ENCODE assay signal across 8 cellular contexts in genomic region chr12:128823216-128823915, GRCh38. TPM values are rescaled to one million over a fixed set of nuclear protein-coding genes. Genes with fewer than 3 reads are reported as not detected.
A peak's percentile ranks its signal among the peaks of the same experiment; 100 is the strongest.
DNase-seq lines count a peak whose midpoint lies in the region; ATAC-seq and TF ChIP-seq lines count a peak whose summit lies in the region.

No MANE protein-coding gene starts in this region.

- no peaks in the 10 kb centered on the region for H3K27me3 ChIP-seq in neural progenitor cell

- TF ChIP-seq CTCF in neural progenitor cell (IDR thresholded peaks at IDR 0.05) = no peak

- peaks cover 13% of the 10 kb centered on the region for H3K36me3 Mint-ChIP-seq in neural progenitor cell

- H3K27me3 Mint-ChIP-seq in neural progenitor cell (ENCODE audit: insufficient read depth, low read depth) = no peaks in the 10 kb centered on the region

- DNase-seq in ELR (ENCODE audit: low read depth) = peak; percentile 38
- peak; percentile 54 for DNase-seq in UCSD-AML1 (lab: John Stamatoyannopoulos, UW; ENCODE audit: unreplicated experiment)
- no peak for DNase-seq in neural progenitor cell (ENCODE audit: low spot score)
- no peak for DNase-seq in AG08396 (ENCODE audit: low spot score)

- peak overlapping the region; percentile 72 for H2AFZ ChIP-seq in neural progenitor cell (replicated peaks)

- H3K4me2 ChIP-seq in neural progenitor cell = peak overlapping the region; percentile 95

- H3K27ac Mint-ChIP-seq in neural progenitor cell = no peak overlapping the region

- H3K4me1 Mint-ChIP-seq in neural progenitor cell = peaks cover 35% of the 10 kb centered on the region

- no peaks in the 10 kb centered on the region for H3K36me3 ChIP-seq in neural progenitor cell

- peaks cover 51% of the 10 kb centered on the region for H3K79me2 ChIP-seq in neural progenitor cell (ENCODE audit: low read depth)

- H3F3A ChIP-seq in neural progenitor cell (ENCODE audit: low read depth) = peaks cover 23% of the 10 kb centered on the region

- no peak overlapping the region for H3K27ac ChIP-seq in neural progenitor cell

- H3K4me3 ChIP-seq in neural progenitor cell = peak overlapping the region; percentile 86

- peak overlapping the region; percentile 91 for H3K4me3 Mint-ChIP-seq in neural progenitor cell

- H4K20me1 ChIP-seq in neural progenitor cell (ENCODE audit: low read depth) = peaks cover 49% of the 10 kb centered on the region

- peak overlapping the region; percentile 75 for H3K9ac ChIP-seq in neural progenitor cell

- H3K4me1 ChIP-seq in neural progenitor cell = peaks cover 42% of the 10 kb centered on the region

- H3K9me3 Mint-ChIP-seq in neural progenitor cell = no peaks in the 10 kb centered on the region

- no peaks in the 10 kb centered on the region for H3K9me3 ChIP-seq in neural progenitor cell (ENCODE audit: low read depth)

- ATAC-seq in GM19463 (IDR thresholded peaks at IDR 0.05; ENCODE audit: unreplicated experiment) (peak; percentile 14), HG03469 (IDR thresholded peaks at IDR 0.05; ENCODE audit: unreplicated experiment) (peak; percentile 9), esophagus mucosa (peak; percentile 57), HG03460 (IDR thresholded peaks at IDR 0.05; ENCODE audit: unreplicated experiment) (no peak)

RNA-seq across cellular contexts. Expression of gene SLC15A4, which starts 0.4 kb away (rescaled TPM):
- total RNA-seq in esophagus mucosa (12.8 TPM), neural progenitor cell (ENCODE audit: low replicate concordance) (42.3 and 45.7 TPM in 2 replicates)

RNA-seq across cellular contexts. Expression of gene GLT1D1, which starts 29.9 kb away (rescaled TPM):
- total RNA-seq in esophagus mucosa = 0.64 TPM
- 5.4 and 7.9 TPM in 2 replicates for total RNA-seq in neural progenitor cell (ENCODE audit: low replicate concordance)

Comparison
In these comparisons a context has a peak if more than half of its experiments do, and no peak if none do; other contexts are left out.
1. DNase-seq: peak in ELR (single experiment) and UCSD-AML1 (single experiment); none in neural progenitor cell (single experiment) and AG08396 (single experiment).